11 cellular contexts compared by ENCODE assay signal in the genomic region with DNA sequence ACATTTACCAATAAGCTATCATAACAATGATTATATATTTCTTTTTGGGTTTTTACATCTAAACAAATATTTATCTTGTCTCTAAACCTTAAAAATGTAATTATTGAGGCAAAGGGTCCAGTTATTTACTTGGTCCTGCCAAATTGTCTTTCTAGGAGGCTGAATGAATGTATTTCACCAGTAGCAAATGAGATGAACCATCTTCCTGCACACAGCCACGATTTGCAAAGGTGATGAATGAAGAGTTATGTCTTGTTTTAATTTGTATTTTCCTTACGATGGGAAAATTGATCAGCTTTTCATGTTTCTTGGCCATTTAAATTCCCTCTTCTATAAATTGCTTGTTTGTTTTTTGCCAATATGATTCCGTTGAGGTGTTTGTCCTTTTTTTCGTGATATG. TPM values are rescaled to one million over a fixed set of nuclear protein-coding genes. Genes with fewer than 3 reads are reported as not detected.
DNase-seq lines count a peak whose midpoint lies in the region; TF ChIP-seq lines count a peak whose summit lies in the region.
"Had no signal": no experiment of that assay in that cellular context is flagged by ENCODE, and none has a peak within 500 bp of the region (broad histone marks: within the 10 kb centered on the region; RNA-seq: fewer than 3 reads in every experiment).

No MANE protein-coding gene starts in this region.

- TF ChIP-seq CTCF in BJ (IDR thresholded peaks at IDR 0.05; ENCODE audit: insufficient read depth, low read depth, low read length) (no peak), chondrocyte (IDR thresholded peaks at IDR 0.05) (no peak), neutrophil (IDR thresholded peaks at IDR 0.05) (no peak)

- H3K4me1 ChIP-seq in Karpas-422 (ENCODE audit: low read length) (peaks cover 47% of the 10 kb centered on the region), neutrophil (ENCODE audit: control insufficient read depth in 1 of 2, insufficient read depth in 1 of 2, low read depth in 1 of 2, low read length in 1 of 2) (peaks cover 62 to 79% of the 10 kb centered on the region in 2 experiments)

- peaks cover 50% of the 10 kb centered on the region for H3K4me1 Mint-ChIP-seq in chondrocyte (ENCODE audit: low read depth)

- H3K36me3 ChIP-seq in BJ (ENCODE audit: control insufficient read depth, insufficient read depth, low read length) = no peaks in the 10 kb centered on the region
- H3K36me3 ChIP-seq in Karpas-422 (ENCODE audit: insufficient read depth, low read length) = peaks cover 35% of the 10 kb centered on the region
- peaks cover 2% of the 10 kb centered on the region for H3K36me3 ChIP-seq in neutrophil

- peaks cover 2% of the 10 kb centered on the region for H3K36me3 Mint-ChIP-seq in chondrocyte (ENCODE audit: low read depth)

- intact Hi-C loops in posterior vena cava (cut with DNase I) = no loop called here

- H2AFZ ChIP-seq in Karpas-422 (ENCODE audit: low read length) = no peak overlapping the region

- no peaks in the 10 kb centered on the region for H4K20me1 ChIP-seq in Karpas-422 (ENCODE audit: insufficient read depth, low read depth, low read length)

- H3K4me3 ChIP-seq in BJ (ENCODE audit: low read depth, low read length) (peak overlapping the region; percentile 63), Karpas-422 (ENCODE audit: low read length) (peak overlapping the region; percentile 76), neutrophil (ENCODE audit: low read depth in 1 of 2, low read length in 1 of 2) (peak overlapping the region; percentile 73 to 92)

- DNase-seq in BJ (ENCODE audit: low read depth) = no peak
- DNase-seq in Karpas-422 = peak; percentile 63
- no peak for DNase-seq in chondrocyte (ENCODE audit: low spot score)
- no peak for DNase-seq in posterior vena cava (ENCODE audit: low spot score)
- no peak for DNase-seq in NCI-H2171 treated with DMSO at 0.1 percent for 48 hours (lab: John Stamatoyannopoulos, UW)
- DNase-seq in NCI-H2029 (lab: John Stamatoyannopoulos, UW) = no peak
- DNase-seq in effector CD4-positive, alpha-beta T cell = no peak
- DNase-seq: effector CD8-positive, alpha-beta T cell; stimulated activated naive CD4-positive, alpha-beta T cell; T-helper 9 cell had no signal

- H3K27me3 Mint-ChIP-seq in chondrocyte (ENCODE audit: low read depth) = no peaks in the 10 kb centered on the region

- H3K9me3 ChIP-seq in Karpas-422 (ENCODE audit: low read length) (no peaks in the 10 kb centered on the region), neutrophil (no peaks in the 10 kb centered on the region)

- peak overlapping the region; percentile 77 for H3K9ac ChIP-seq in Karpas-422 (ENCODE audit: low read length)

- peak overlapping the region; percentile 92 for H3K27ac Mint-ChIP-seq in chondrocyte (ENCODE audit: unreplicated experiment)

- H3K9me2 ChIP-seq in Karpas-422 (replicated peaks; ENCODE audit: insufficient read depth, low read length) = no peaks in the 10 kb centered on the region

- CTCF ChIA-PET in BJ (lab: Yijun Ruan, JAX) = interaction anchor here (1.3 kb wide), 1 partner anchor 381 kb away, joined by 3 read pairs; no protein-coding TSS in a partner anchor

- H3K4me3 Mint-ChIP-seq in chondrocyte (ENCODE audit: unreplicated experiment) = peak overlapping the region; percentile 69

- POLR2A ChIA-PET in BJ (lab: Charles Lee) = no interaction called here

- H3K4me2 ChIP-seq in Karpas-422 (ENCODE audit: low read depth, low read length, poor library complexity, severe bottlenecking) = peak overlapping the region; percentile 89

- H3K79me2 ChIP-seq in Karpas-422 (ENCODE audit: low read length) = peaks cover 63% of the 10 kb centered on the region

- H3K27ac ChIP-seq in Karpas-422 (ENCODE audit: low read length) (peak overlapping the region; percentile 84), neutrophil (peak overlapping the region; percentile 93)

- H3K27me3 ChIP-seq in BJ (ENCODE audit: control insufficient read depth, insufficient read depth, low read length) (no peaks in the 10 kb centered on the region), Karpas-422 (ENCODE audit: low read length) (no peaks in the 10 kb centered on the region), neutrophil (no peaks in the 10 kb centered on the region)

- H3K9me3 Mint-ChIP-seq in chondrocyte (ENCODE audit: low read depth) = no peaks in the 10 kb centered on the region

RNA-seq across cellular contexts. Expression of a gene that starts 1.4 kb away (rescaled TPM):
- polyA plus RNA-seq in BJ (2011; rRNA removed) = 34.8 and 63.5 TPM in 2 replicates
- polyA minus RNA-seq in BJ (2011; rRNA and poly(A)+ RNA removed) = 34.8 and 37.3 TPM in 2 replicates
- total RNA-seq in Karpas-422 (2014; rRNA removed; shearing (Covaris generic); ENCODE audit: low replicate concordance) = 148 and 173 TPM in 2 replicates
- total RNA-seq in chondrocyte (57.6 to 67.0 TPM (median 66.7 TPM) in 3 replicates), posterior vena cava (10 to 100 TPM; 87.9 to 90.7 TPM)
